Comparison of ENCODE assay signal across 3 cellular contexts in genomic region chr18:56185126-56185525, GRCh38.
"Had no signal": no experiment of that assay in that cellular context is flagged by ENCODE, and none has a peak within 500 bp of the region (broad histone marks: within the 10 kb centered on the region; RNA-seq: fewer than 3 reads in every experiment).

No MANE protein-coding gene starts in this region.

- DNase-seq: GDM1, GF-D8 had no signal

- ATAC-seq: GM12878 had no signal
